ENCODE assay signal across 10 cellular contexts in genomic region chr3:66413151-66413751, GRCh38.
DNase-seq lines count a peak whose midpoint lies in the region; FAIRE-seq and TF ChIP-seq lines count a peak whose summit lies in the region.
"Had no signal": no experiment of that assay in that cellular context is flagged by ENCODE, and none has a peak within 500 bp of the region (broad histone marks: within the 10 kb centered on the region; RNA-seq: fewer than 3 reads in every experiment).

No MANE protein-coding gene starts in this region.

- H3K27me3 Mint-ChIP-seq in T-helper 2 cell treated with Interferon-gamma antibody and Interleukin-4, amounts not matched to agents 5 μg/mL and 100 μg/mL, for 36 hours (ENCODE audit: low read depth) = no peaks in the 10 kb centered on the region

- no peak overlapping the region for H3K4me3 Mint-ChIP-seq in T-helper 2 cell treated with Interferon-gamma antibody and Interleukin-4, amounts not matched to agents 5 μg/mL and 100 μg/mL, for 36 hours

- H3K4me3 ChIP-seq in MG63 (no peak overlapping the region), esophagus muscularis mucosa (no peak overlapping the region), skeletal muscle satellite cell (ENCODE audit: low read length) (no peak overlapping the region)

- H3K4me2 ChIP-seq in skeletal muscle satellite cell (ENCODE audit: low read length) = peak overlapping the region; percentile 26

- H3K4me1 Mint-ChIP-seq in T-helper 2 cell treated with Interferon-gamma antibody and Interleukin-4, amounts not matched to agents 5 μg/mL and 100 μg/mL, for 36 hours (ENCODE audit: low read depth) = peaks cover 10% of the 10 kb centered on the region

- no peaks in the 10 kb centered on the region for H3K36me3 ChIP-seq in MG63
- H3K36me3 ChIP-seq in esophagus muscularis mucosa = peaks cover 0 to 53% (median 37%) of the 10 kb centered on the region in 4 donors
- no peaks in the 10 kb centered on the region for H3K36me3 ChIP-seq in skeletal muscle satellite cell (ENCODE audit: insufficient read depth, low read length)

- H3K36me3 Mint-ChIP-seq in T-helper 2 cell treated with Interferon-gamma antibody and Interleukin-4, amounts not matched to agents 5 μg/mL and 100 μg/mL, for 36 hours (ENCODE audit: low read depth) = peaks cover 29% of the 10 kb centered on the region

- H3K4me1 ChIP-seq in esophagus muscularis mucosa (peaks cover 68 to 100% (median 98%) of the 10 kb centered on the region in 4 donors), skeletal muscle satellite cell (ENCODE audit: control insufficient read depth, insufficient read depth, low read length) (peaks cover 14% of the 10 kb centered on the region)

- intact Hi-C loops in esophagus muscularis mucosa (cut with DNase I) = no loop called here

- H3K27me3 ChIP-seq in MG63 = no peaks in the 10 kb centered on the region
- no peaks in the 10 kb centered on the region for H3K27me3 ChIP-seq in esophagus muscularis mucosa
- no peaks in the 10 kb centered on the region for H3K27me3 ChIP-seq in skeletal muscle satellite cell (ENCODE audit: control insufficient read depth, insufficient read depth, low read length)

- FAIRE-seq in GM12892 (lab: Jason Lieb, UNC) = no peak
- FAIRE-seq: A204.1 had no signal

- H3K27ac ChIP-seq in esophagus muscularis mucosa (replicated peaks in 1 of 4) = peak overlapping the region; percentile 27 to 86 (median 78)

- WGBS in esophagus muscularis mucosa = 58% methylated on average over 6 of the region's 7 CpGs

- TF ChIP-seq POLR2A in esophagus muscularis mucosa (IDR thresholded peaks at IDR 0.05; ENCODE audit: low read depth) = no peak
- TF ChIP-seq POLR2A in GM12892 (IDR thresholded peaks at IDR 0.05; ENCODE audit: low read depth, low read length) = no peak

- no peaks in the 10 kb centered on the region for H3K9me3 ChIP-seq in MG63
- no peaks in the 10 kb centered on the region for H3K9me3 ChIP-seq in esophagus muscularis mucosa
- H3K9me3 ChIP-seq in skeletal muscle satellite cell (replicated peaks; ENCODE audit: low read length) = no peaks in the 10 kb centered on the region

- no peak for TF ChIP-seq CTCF in esophagus muscularis mucosa (IDR thresholded peaks at IDR 0.05)

- no peak for TF ChIP-seq EP300 in esophagus muscularis mucosa (IDR thresholded peaks at IDR 0.05)

- DNase-seq in T-helper 2 cell treated with Interferon-gamma antibody and Interleukin-4, amounts not matched to agents 5 μg/mL and 100 μg/mL, for 36 hours (ENCODE audit: low spot score) = peak; percentile 17
- DNase-seq in T-helper 2 cell (no peak), MG63 (peak; percentile 30), esophagus muscularis mucosa (ENCODE audit: extremely low spot score) (no peak), GM12892 (ENCODE audit: insufficient read length) (no peak), NCI-H2081 (lab: John Stamatoyannopoulos, UW) (no peak), COLO829 (ENCODE audit: low spot score) (no peak)
- DNase-seq: NCI-H1417 treated with DMSO at 0.1 percent for 48 hours had no signal

- H3K9ac ChIP-seq in skeletal muscle satellite cell (ENCODE audit: low read depth, low read length) = peak overlapping the region; percentile 13

- no peaks in the 10 kb centered on the region for H3K9me3 Mint-ChIP-seq in T-helper 2 cell treated with Interferon-gamma antibody and Interleukin-4, amounts not matched to agents 5 μg/mL and 100 μg/mL, for 36 hours

- H3K27ac Mint-ChIP-seq in T-helper 2 cell treated with Interferon-gamma antibody and Interleukin-4, amounts not matched to agents 5 μg/mL and 100 μg/mL, for 36 hours = no peak overlapping the region

Comparison
In these comparisons a context has a peak if more than half of its experiments do, and no peak if none do; other contexts are left out.
1. DNase-seq: peak in T-helper 2 cell treated with Interferon-gamma antibody and Interleukin-4, amounts not matched to agents 5 μg/mL and 100 μg/mL, for 36 hours (single experiment) and MG63 (single experiment); none in T-helper 2 cell (0 of 5), esophagus muscularis mucosa (single experiment), GM12892 (single experiment), NCI-H2081 (0 of 2) and COLO829 (single experiment).